Comparison of ENCODE assay signal across 9 cellular contexts in genomic region chr13:98508280-98509074, GRCh38.
A peak's percentile ranks its signal among the peaks of the same experiment; 100 is the strongest.
DNase-seq lines count a peak whose midpoint lies in the region; ATAC-seq, FAIRE-seq and TF ChIP-seq lines count a peak whose summit lies in the region.
"Had no signal": no experiment of that assay in that cellular context is flagged by ENCODE, and none has a peak within 500 bp of the region (broad histone marks: within the 10 kb centered on the region; RNA-seq: fewer than 3 reads in every experiment).

No MANE protein-coding gene starts in this region.

- peaks cover 7 to 20% of the 10 kb centered on the region in 2 experiments for H3K36me3 ChIP-seq in HepG2 (replicated peaks in 1 of 2; ENCODE audit: control insufficient read depth in 1 of 2, insufficient read depth in 2 of 2, low read length in 2 of 2)

- H3K4me3 Mint-ChIP-seq in stimulated activated naive CD8-positive, alpha-beta T cell treated with anti-CD3 and anti-CD28 coated beads, Interleukin-15, Interleukin-2, amounts not matched to agents 100 ng/mL and 50 ng/mL, for 24 hours = no peak overlapping the region
- no peak overlapping the region for H3K4me3 Mint-ChIP-seq in stimulated activated naive CD8-positive, alpha-beta T cell treated with anti-CD3 and anti-CD28 coated beads, Interleukin-15, amount 100 ng/mL, for 72 hours

- TF ChIP-seq POLR2A in HepG2 (IDR thresholded peaks at IDR 0.05; ENCODE audit: insufficient read depth in 1 of 2, low read depth in 2 of 2, low read length in 2 of 2) = no peak

- peaks cover 90% of the 10 kb centered on the region for H3K79me2 ChIP-seq in HepG2 (ENCODE audit: insufficient read depth, low read length)

- H3K4me1 Mint-ChIP-seq in stimulated activated naive CD8-positive, alpha-beta T cell treated with anti-CD3 and anti-CD28 coated beads, Interleukin-15, Interleukin-2, amounts not matched to agents 100 ng/mL and 50 ng/mL, for 24 hours (ENCODE audit: low read depth) = peaks cover 99% of the 10 kb centered on the region
- peaks cover 99% of the 10 kb centered on the region for H3K4me1 Mint-ChIP-seq in stimulated activated naive CD8-positive, alpha-beta T cell treated with anti-CD3 and anti-CD28 coated beads, Interleukin-15, amount 100 ng/mL, for 72 hours

- no peak for ATAC-seq in stimulated activated naive CD8-positive, alpha-beta T cell treated with anti-CD3 and anti-CD28 coated beads, Interleukin-15, amount 100 ng/mL, for 72 hours
- ATAC-seq in HepG2 (no peak), GM21360 (IDR thresholded peaks at IDR 0.05; ENCODE audit: unreplicated experiment) (no peak)

- POLR2A ChIA-PET in HepG2 (lab: Yijun Ruan, JAX) = interaction anchor here (1.6 to 2.9 kb wide), 3 partner anchors 13 to 69 kb away, joined by 4 to 21 read pairs (median 11); partner anchors contain the start of gene STK24

- 82% methylated on average over 5 of the region's 5 CpGs for WGBS in HepG2 (ENCODE audit: low lambda C conversion rate)

- H4K20me1 ChIP-seq in HepG2 (ENCODE audit: insufficient read depth, low read length) = peaks cover 17% of the 10 kb centered on the region

- no peak for TF ChIP-seq CTCF in HepG2 (CRISPR knock-in tag; IDR thresholded peaks at IDR 0.05)

- no peaks in the 10 kb centered on the region for H3K27me3 Mint-ChIP-seq in stimulated activated naive CD8-positive, alpha-beta T cell treated with anti-CD3 and anti-CD28 coated beads, Interleukin-15, Interleukin-2, amounts not matched to agents 100 ng/mL and 50 ng/mL, for 24 hours
- H3K27me3 Mint-ChIP-seq in stimulated activated naive CD8-positive, alpha-beta T cell treated with anti-CD3 and anti-CD28 coated beads, Interleukin-15, amount 100 ng/mL, for 72 hours = no peaks in the 10 kb centered on the region

- H3K4me3 ChIP-seq in HepG2 (replicated peaks in 1 of 3; ENCODE audit: insufficient read depth in 1 of 3, low read depth in 2 of 3, low read length in 3 of 3) = no peak overlapping the region

- H3K36me3 Mint-ChIP-seq in stimulated activated naive CD8-positive, alpha-beta T cell treated with anti-CD3 and anti-CD28 coated beads, Interleukin-15, Interleukin-2, amounts not matched to agents 100 ng/mL and 50 ng/mL, for 24 hours (ENCODE audit: low read depth) = peaks cover 66% of the 10 kb centered on the region

- FAIRE-seq in HepG2 (lab: Jason Lieb, UNC) = no peak

- intact Hi-C loops in HepG2 (cut with micrococcal nuclease; ENCODE audit: unreplicated experiment) = loop anchor here (5.0 kb wide), 1 partner anchor 64 kb away; no protein-coding TSS in a partner anchor

- in situ Hi-C loops in HepG2 (cut with HindIII; ENCODE audit: extremely low pct_ligation_motif_present, low pct_unique_long_range_greater_than_20kb) = no loop called here

- no peak for DNase-seq in stimulated activated naive CD8-positive, alpha-beta T cell treated with anti-CD3 and anti-CD28 coated beads, Interleukin-15, amount 100 ng/mL, for 72 hours
- DNase-seq in astrocyte of the hippocampus (ENCODE audit: low read depth, low spot score) (peak; percentile 84), HepG2 (ENCODE audit: low spot score) (peak; percentile 35), NCI-H446 treated with DMSO at 0.1 percent for 48 hours (lab: John Stamatoyannopoulos, UW) (no peak), NCI-H1930 (lab: John Stamatoyannopoulos, UW) (no peak)
- DNase-seq in activated effector memory CD4-positive, alpha-beta T cell treated with Interleukin-2 at 50 U/mL for 16 hours = no peak

- no peaks in the 10 kb centered on the region for H3K9me3 Mint-ChIP-seq in stimulated activated naive CD8-positive, alpha-beta T cell treated with anti-CD3 and anti-CD28 coated beads, Interleukin-15, Interleukin-2, amounts not matched to agents 100 ng/mL and 50 ng/mL, for 24 hours
- H3K9me3 Mint-ChIP-seq in stimulated activated naive CD8-positive, alpha-beta T cell treated with anti-CD3 and anti-CD28 coated beads, Interleukin-15, amount 100 ng/mL, for 72 hours = no peaks in the 10 kb centered on the region

- no peak overlapping the region for H3K9ac ChIP-seq in HepG2 (ENCODE audit: insufficient read depth, low read depth, low read length)
- H3K9ac ChIP-seq: SK-N-SH had no signal

- no peak for TF ChIP-seq EP300 in HepG2 (IDR thresholded peaks at IDR 0.05; ENCODE audit: low read depth in 2 of 2, low read length in 2 of 2)
- no peak for TF ChIP-seq EP300 in HepG2 (CRISPR knock-in tag; IDR thresholded peaks at IDR 0.05; ENCODE audit: borderline replicate concordance)

- no peaks in the 10 kb centered on the region for H3K9me3 ChIP-seq in HepG2 (ENCODE audit: low read length)
- H3K9me3 ChIP-seq: SK-N-SH had no signal

- TF ChIP-seq RAD21 in HepG2 (CRISPR knock-in tag; IDR thresholded peaks at IDR 0.05) = no peak

- no TSS peak for BruUV-seq in HepG2 (replicated peaks; lab: Mats Ljungman, UMichigan)

- no peaks in the 10 kb centered on the region for H3K27me3 ChIP-seq in HepG2 (ENCODE audit: control insufficient read depth in 1 of 2, insufficient read depth in 2 of 2, low read length in 2 of 2)

- H2AFZ ChIP-seq in HepG2 (ENCODE audit: low read length) = no peak overlapping the region

- peak overlapping the region; percentile 92 for H3K27ac ChIP-seq in HepG2 (ENCODE audit: extremely low read length, insufficient read depth, low read length)

- H3K4me2 ChIP-seq in HepG2 (ENCODE audit: low read depth, low read length) = no peak overlapping the region

- H3K27ac Mint-ChIP-seq in stimulated activated naive CD8-positive, alpha-beta T cell treated with anti-CD3 and anti-CD28 coated beads, Interleukin-15, Interleukin-2, amounts not matched to agents 100 ng/mL and 50 ng/mL, for 24 hours = peak overlapping the region; percentile 88
- peak overlapping the region in 1 of 2 donors; percentile 4 for H3K27ac Mint-ChIP-seq in stimulated activated naive CD8-positive, alpha-beta T cell treated with anti-CD3 and anti-CD28 coated beads, Interleukin-15, amount 100 ng/mL, for 72 hours

- H3K4me1 ChIP-seq in HepG2 (ENCODE audit: insufficient read depth, low read length) = peaks cover 94% of the 10 kb centered on the region

- CTCF ChIA-PET in HepG2 (lab: Yijun Ruan, JAX; ENCODE audit: low intra/inter-chr PET ratio, low total read pairs) = no interaction called here

TF ChIP-seq in HepG2, 621 proteins besides CTCF, POLR2A, EP300 and RAD21:
- TF ChIP-seq NFYC (CRISPR knock-in tag; IDR thresholded peaks at IDR 0.05) (no peak), ZMAT5 (CRISPR knock-in tag; IDR thresholded peaks at IDR 0.05; ENCODE audit: borderline replicate concordance, low read depth) (no peak), ZNF724P (CRISPR knock-in tag; IDR thresholded peaks at IDR 0.05; ENCODE audit: borderline replicate concordance) (no peak)
- TF ChIP-seq, protein P1, sequence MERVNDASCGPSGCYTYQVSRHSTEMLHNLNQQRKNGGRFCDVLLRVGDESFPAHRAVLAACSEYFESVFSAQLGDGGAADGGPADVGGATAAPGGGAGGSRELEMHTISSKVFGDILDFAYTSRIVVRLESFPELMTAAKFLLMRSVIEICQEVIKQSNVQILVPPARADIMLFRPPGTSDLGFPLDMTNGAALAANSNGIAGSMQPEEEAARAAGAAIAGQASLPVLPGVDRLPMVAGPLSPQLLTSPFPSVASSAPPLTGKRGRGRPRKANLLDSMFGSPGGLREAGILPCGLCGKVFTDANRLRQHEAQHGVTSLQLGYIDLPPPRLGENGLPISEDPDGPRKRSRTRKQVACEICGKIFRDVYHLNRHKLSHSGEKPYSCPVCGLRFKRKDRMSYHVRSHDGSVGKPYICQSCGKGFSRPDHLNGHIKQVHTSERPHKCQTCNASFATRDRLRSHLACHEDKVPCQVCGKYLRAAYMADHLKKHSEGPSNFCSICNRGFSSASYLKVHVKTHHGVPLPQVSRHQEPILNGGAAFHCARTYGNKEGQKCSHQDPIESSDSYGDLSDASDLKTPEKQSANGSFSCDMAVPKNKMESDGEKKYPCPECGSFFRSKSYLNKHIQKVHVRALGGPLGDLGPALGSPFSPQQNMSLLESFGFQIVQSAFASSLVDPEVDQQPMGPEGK (CRISPR knock-in tag; IDR thresholded peaks at IDR 0.05) = peak; percentile 25; the same call in 1 of the 2 replicates

Comparison
In these comparisons a context has a peak if more than half of its experiments do, and no peak if none do; other contexts are left out.
1. DNase-seq: peak in astrocyte of the hippocampus (single experiment) and HepG2 (single experiment); none in stimulated activated naive CD8-positive, alpha-beta T cell treated with anti-CD3 and anti-CD28 coated beads, Interleukin-15, amount 100 ng/mL, for 72 hours (0 of 2), NCI-H446 treated with DMSO at 0.1 percent for 48 hours (single experiment), NCI-H1930 (0 of 2) and activated effector memory CD4-positive, alpha-beta T cell treated with Interleukin-2 at 50 U/mL for 16 hours (single experiment).